8 cellular contexts compared by ENCODE assay signal in genomic region chr22:21468194-21469096, GRCh38. TPM values are rescaled to one million over a fixed set of nuclear protein-coding genes. Genes with fewer than 3 reads are reported as not detected.
DNase-seq lines count a peak whose midpoint lies in the region; ATAC-seq and TF ChIP-seq lines count a peak whose summit lies in the region.
"Not testable (repeated sequence)": the region's sequence is repeated elsewhere in the genome, so short reads cannot be mapped to it uniquely, and the experiment has no call there.

No MANE protein-coding gene starts in this region.

- H3K4me1 ChIP-seq in mucosa of rectum (ENCODE audit: control insufficient read depth in 2 of 2, insufficient read depth in 2 of 2, low read length in 2 of 2): not testable (repeated sequence)

- H3K36me3 ChIP-seq in BJ (ENCODE audit: control insufficient read depth, insufficient read depth, low read length); mucosa of rectum (ENCODE audit: control insufficient read depth in 2 of 2, insufficient read depth in 2 of 2, low read length in 2 of 2): not testable (repeated sequence)

- ATAC-seq in GM19467 (IDR thresholded peaks at IDR 0.05; ENCODE audit: unreplicated experiment) (peak; percentile 79), HG03175 (IDR thresholded peaks at IDR 0.05; ENCODE audit: unreplicated experiment) (peak; percentile 84), SK-N-SH treated with all-trans-retinoic acid at 6 μM for 48 hours (peak; percentile 93)

- H3K9me3 ChIP-seq in mucosa of rectum (ENCODE audit: control insufficient read depth in 2 of 2, low read length in 2 of 2): not testable (repeated sequence)

- H3K27ac ChIP-seq in mucosa of rectum (ENCODE audit: low read depth in 2 of 2, low read length in 2 of 2): peak overlapping the region; percentile 58 to 80

- peak overlapping the region; percentile 46 for H3K4me3 ChIP-seq in BJ (ENCODE audit: low read depth, low read length)
- H3K4me3 ChIP-seq in fibroblast of mammary gland (ENCODE audit: control insufficient read depth, low read depth, low read length): peak overlapping the region; percentile 42
- peak overlapping the region; percentile 50 to 52 for H3K4me3 ChIP-seq in mucosa of rectum (ENCODE audit: low read length in 2 of 2)

- H3K9ac ChIP-seq in mucosa of rectum (ENCODE audit: low read depth in 1 of 2, low read length in 2 of 2): not testable (repeated sequence)

- TF ChIP-seq CTCF in BJ (IDR thresholded peaks at IDR 0.05; ENCODE audit: insufficient read depth, low read depth, low read length); fibroblast of mammary gland (conservative IDR thresholded peaks at IDR 0.05; ENCODE audit: control insufficient read depth, insufficient read depth, low read depth, low read length): not testable (repeated sequence)

- DNase-seq in BJ (ENCODE audit: low read depth): peak; percentile 34
- peak; percentile 94 for DNase-seq in activated naive CD4-positive, alpha-beta T cell treated with Interleukin-2 at 50 U/mL for 16 hours
- DNase-seq in fibroblast of mammary gland (ENCODE audit: low read depth): peak; percentile 62
- DNase-seq in stimulated activated CD4-positive, alpha-beta T cell treated with anti-CD3 and anti-CD28 coated beads, TNF-alpha, amount 100 ng/mL, for 1 hour (ENCODE audit: low read depth in 3 of 3, low spot score in 1 of 3): peak; percentile 82 to 90 (median 90)

- H3K27me3 ChIP-seq in BJ (ENCODE audit: control insufficient read depth, insufficient read depth, low read length); mucosa of rectum (ENCODE audit: control insufficient read depth in 2 of 2, insufficient read depth in 2 of 2, low read length in 2 of 2): not testable (repeated sequence)

- CTCF ChIA-PET in BJ (lab: Yijun Ruan, JAX): not testable (repeated sequence)

- POLR2A ChIA-PET in BJ (lab: Charles Lee): not testable (repeated sequence)

RNA-seq across cellular contexts. Expression of gene TMEM191C, which starts 1.3 kb away (rescaled TPM):
- 1.2 and 2.0 TPM in 2 replicates for polyA plus RNA-seq in BJ (2011; rRNA removed)
- 0.15 and 0.19 TPM in 2 replicates for polyA minus RNA-seq in BJ (2011; rRNA and poly(A)+ RNA removed)

RNA-seq across cellular contexts. Expression of gene HIC2, which starts 51.3 kb away (rescaled TPM):
- 0.50 and 0.54 TPM in 2 replicates for polyA plus RNA-seq in BJ (2011; rRNA removed)
- 0.72 and 1.2 TPM in 2 replicates for polyA minus RNA-seq in BJ (2011; rRNA and poly(A)+ RNA removed)

Comparison
In these comparisons a context has a peak if more than half of its experiments do, and no peak if none do; other contexts are left out.
1. Peak in every context shown above with its lines: DNase-seq, ATAC-seq, H3K4me3 ChIP-seq and H3K27ac ChIP-seq.
2. DNase-seq: peak in every context shown above with its lines; median percentile 94 in activated naive CD4-positive, alpha-beta T cell treated with Interleukin-2 at 50 U/mL for 16 hours; 90 in stimulated activated CD4-positive, alpha-beta T cell treated with anti-CD3 and anti-CD28 coated beads, TNF-alpha, amount 100 ng/mL, for 1 hour; 62 in fibroblast of mammary gland; 34 in BJ.